Comparison of ENCODE assay signal across 9 cellular contexts in the genomic region with DNA sequence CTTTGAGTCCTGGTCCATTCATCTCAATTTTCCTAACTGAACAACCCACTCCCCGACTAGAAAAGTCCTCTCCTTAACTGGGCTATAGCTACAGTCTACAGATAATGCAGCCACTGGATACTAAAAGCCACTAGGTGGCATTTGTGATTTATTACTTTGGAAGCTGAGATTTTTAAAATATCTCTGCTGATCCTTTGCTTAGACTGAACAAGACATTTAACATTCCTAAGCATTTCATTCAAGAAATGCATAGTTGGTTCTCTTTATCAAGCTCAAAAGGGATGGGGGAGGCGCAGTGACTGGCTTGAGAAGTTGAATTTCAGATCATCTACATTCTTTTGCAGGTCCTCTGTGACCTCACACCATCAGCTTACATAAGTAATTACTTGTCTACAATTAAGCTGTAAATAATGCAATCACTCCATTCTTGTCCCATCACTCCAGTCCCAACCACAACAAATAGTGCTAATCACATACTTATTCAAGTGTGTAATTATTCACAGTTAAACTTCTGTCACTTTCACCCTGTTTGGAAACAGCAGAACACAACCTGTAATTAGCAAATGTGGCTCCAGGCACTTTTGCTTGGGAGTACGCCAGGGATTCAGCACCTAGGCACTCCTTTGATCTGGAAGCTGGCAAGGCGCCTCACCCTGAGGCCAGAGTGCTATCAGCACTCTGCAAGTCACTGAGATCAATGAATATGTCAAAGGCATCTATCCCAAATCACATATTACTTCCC.
A peak's percentile ranks its signal among the peaks of the same experiment; 100 is the strongest.
DNase-seq lines count a peak whose midpoint lies in the region; ATAC-seq, FAIRE-seq and TF ChIP-seq lines count a peak whose summit lies in the region.
"Had no signal": no experiment of that assay in that cellular context is flagged by ENCODE, and none has a peak within 500 bp of the region (broad histone marks: within the 10 kb centered on the region; RNA-seq: fewer than 3 reads in every experiment).

No MANE protein-coding gene starts in this region.

- no peaks in the 10 kb centered on the region for H3K79me2 ChIP-seq in HepG2 (ENCODE audit: insufficient read depth, low read length)

- DNase-seq in NCI-H146 treated with DMSO at 0.1 percent for 48 hours (lab: John Stamatoyannopoulos, UW; ENCODE audit: unreplicated experiment) (peak; percentile 95), astrocyte of the hippocampus (ENCODE audit: low read depth, low spot score) (peak; percentile 70), HepG2 (ENCODE audit: low spot score) (no peak), GM12892 (ENCODE audit: insufficient read length) (no peak), epidermal melanocyte (ENCODE audit: insufficient read length, low spot score) (no peak)
- DNase-seq in stimulated activated CD4-positive, alpha-beta T cell treated with anti-CD3 and anti-CD28 coated beads, Interleukin-15, amount 100 ng/mL, for 24 hours = no peak

- H3K27me3 ChIP-seq in HepG2 (ENCODE audit: control insufficient read depth in 1 of 2, insufficient read depth in 2 of 2, low read length in 2 of 2) = no peaks in the 10 kb centered on the region

- no peak for TF ChIP-seq POLR2A in HepG2 (IDR thresholded peaks at IDR 0.05; ENCODE audit: insufficient read depth in 1 of 2, low read depth in 2 of 2, low read length in 2 of 2)
- no peak for TF ChIP-seq POLR2A in GM12892 (IDR thresholded peaks at IDR 0.05; ENCODE audit: low read depth, low read length)

- in situ Hi-C loops in HepG2 (cut with HindIII; ENCODE audit: extremely low pct_ligation_motif_present, low pct_unique_long_range_greater_than_20kb) = no loop called here

- BruUV-seq in HepG2 (replicated peaks; lab: Mats Ljungman, UMichigan) = no TSS peak

- no peaks in the 10 kb centered on the region for H4K20me1 ChIP-seq in HepG2 (ENCODE audit: insufficient read depth, low read length)

- FAIRE-seq in HepG2 (lab: Jason Lieb, UNC) (no peak), GM12892 (lab: Jason Lieb, UNC) (no peak)
- FAIRE-seq: TTC549 had no signal

- TF ChIP-seq RAD21 in HepG2 (CRISPR knock-in tag; IDR thresholded peaks at IDR 0.05) = no peak

- CTCF ChIA-PET in HepG2 (lab: Yijun Ruan, JAX; ENCODE audit: low intra/inter-chr PET ratio, low total read pairs) = no interaction called here

- no peak overlapping the region for H3K9ac ChIP-seq in HepG2 (ENCODE audit: insufficient read depth, low read depth, low read length)

- H3K27ac ChIP-seq in C4-2B (peak overlapping the region; percentile 38; the same call in 1 of the 2 replicates), HepG2 (ENCODE audit: extremely low read length, insufficient read depth, low read length) (no peak overlapping the region)

- no peak overlapping the region for H3K4me2 ChIP-seq in HepG2 (ENCODE audit: low read depth, low read length)

- TF ChIP-seq CTCF in C4-2B (conservative IDR thresholded peaks at IDR 0.05) = peak; percentile 58
- TF ChIP-seq CTCF in HepG2 (CRISPR knock-in tag; IDR thresholded peaks at IDR 0.05) = no peak

- no peaks in the 10 kb centered on the region for H3K4me1 ChIP-seq in HepG2 (ENCODE audit: insufficient read depth, low read length)

- POLR2A ChIA-PET in HepG2 (lab: Yijun Ruan, JAX) = no interaction called here

- intact Hi-C loops in HepG2 (cut with micrococcal nuclease; ENCODE audit: unreplicated experiment) = loop anchor here (1.0 kb wide), 1 partner anchor 590 kb away; no protein-coding TSS in a partner anchor

- ATAC-seq in HepG2 (peak; percentile 56; the same call in 2 of the 3 replicates), HG02642 (IDR thresholded peaks at IDR 0.05; ENCODE audit: poor library complexity, unreplicated experiment) (no peak)

- H3K4me3 ChIP-seq in HepG2 (replicated peaks in 1 of 3; ENCODE audit: insufficient read depth in 1 of 3, low read depth in 2 of 3, low read length in 3 of 3) = no peak overlapping the region

- peaks cover 89% of the 10 kb centered on the region for H3K9me3 ChIP-seq in HepG2 (ENCODE audit: low read length)

- no peaks in the 10 kb centered on the region for H3K36me3 ChIP-seq in HepG2 (replicated peaks in 1 of 2; ENCODE audit: control insufficient read depth in 1 of 2, insufficient read depth in 2 of 2, low read length in 2 of 2)

- no peak overlapping the region for H2AFZ ChIP-seq in HepG2 (ENCODE audit: low read length)

- TF ChIP-seq EP300 in HepG2 (IDR thresholded peaks at IDR 0.05; ENCODE audit: low read depth in 2 of 2, low read length in 2 of 2) (no peak), HepG2 (CRISPR knock-in tag; IDR thresholded peaks at IDR 0.05; ENCODE audit: borderline replicate concordance) (no peak)

- WGBS in HepG2 (ENCODE audit: low lambda C conversion rate) = under 1% methylated on average over 4 of the region's 4 CpGs

TF ChIP-seq in HepG2, 621 proteins besides CTCF, POLR2A, EP300 and RAD21:
- TF ChIP-seq ZNF776 (CRISPR knock-in tag; IDR thresholded peaks at IDR 0.05) (no peak), STAG1 (CRISPR knock-in tag; IDR thresholded peaks at IDR 0.05) (peak; percentile 29), AGO2 (optimal IDR thresholded peaks at IDR 0.05; ENCODE audit: low read depth, low read length) (no peak), TFDP2 (CRISPR knock-in tag; IDR thresholded peaks at IDR 0.05) (no peak)

Comparison
In these comparisons a context has a peak if more than half of its experiments do, and no peak if none do; other contexts are left out.
1. DNase-seq: peak in NCI-H146 treated with DMSO at 0.1 percent for 48 hours (single experiment) and astrocyte of the hippocampus (single experiment); none in HepG2 (single experiment), GM12892 (single experiment), epidermal melanocyte (single experiment) and stimulated activated CD4-positive, alpha-beta T cell treated with anti-CD3 and anti-CD28 coated beads, Interleukin-15, amount 100 ng/mL, for 24 hours (single experiment).